ENCODE assay signal across 9 cellular contexts in the genomic region with DNA sequence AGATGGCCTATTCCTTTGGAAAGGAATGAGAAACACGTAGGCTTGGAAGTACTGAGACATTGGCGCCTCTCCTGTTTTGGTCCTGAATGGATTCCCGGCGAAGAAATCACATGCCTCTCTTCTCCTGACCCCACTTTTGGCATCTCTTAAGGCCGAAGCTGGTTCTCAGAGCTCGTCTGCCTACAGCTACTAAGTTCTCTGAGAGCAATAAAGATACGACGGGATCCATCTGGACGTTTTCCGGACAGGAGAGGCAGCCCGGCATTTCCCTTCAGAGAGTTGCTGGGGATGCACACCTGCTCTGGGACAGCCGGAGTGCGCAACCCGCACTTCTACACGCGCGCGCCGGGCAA.
DNase-seq lines count a peak whose midpoint lies in the region; ATAC-seq lines count a peak whose summit lies in the region.
"Had no signal": no experiment of that assay in that cellular context is flagged by ENCODE, and none has a peak within 500 bp of the region (broad histone marks: within the 10 kb centered on the region; RNA-seq: fewer than 3 reads in every experiment).

No MANE protein-coding gene starts in this region.

- no peaks in the 10 kb centered on the region for H3K36me3 ChIP-seq in HUES48 (ENCODE audit: control insufficient read depth, insufficient read depth, low read length)
- no peaks in the 10 kb centered on the region for H3K36me3 ChIP-seq in skeletal muscle tissue (ENCODE audit: control insufficient read depth in 3 of 3, insufficient read depth in 3 of 3, low read length in 3 of 3)

- DNase-seq in astrocyte of the hippocampus (ENCODE audit: low read depth, low spot score), result peak; percentile 8
- no peak for DNase-seq in T1000 (lab: John Stamatoyannopoulos, UW)
- DNase-seq in NCI-H2227 treated with DMSO at 0.1 percent for 48 hours (lab: John Stamatoyannopoulos, UW), result no peak
- DNase-seq: activated CD8-positive, alpha-beta memory T cell treated with anti-CD3 and anti-CD28 coated beads for 24 hours; COR-L47 had no signal

- H3K27ac ChIP-seq in HUES48 (ENCODE audit: low read depth, low read length), result no peak overlapping the region
- no peak overlapping the region for H3K27ac ChIP-seq in skeletal muscle tissue (ENCODE audit: low read depth, low read length)

- H3K9me3 ChIP-seq in HUES48 (ENCODE audit: control insufficient read depth, insufficient read depth, low read length) (no peaks in the 10 kb centered on the region), iPS-18c (ENCODE audit: control insufficient read depth, insufficient read depth, low read length) (no peaks in the 10 kb centered on the region), skeletal muscle tissue (ENCODE audit: control insufficient read depth in 3 of 3, low read length in 3 of 3) (no peaks in the 10 kb centered on the region)

- no peak for ATAC-seq in HG03460 (IDR thresholded peaks at IDR 0.05; ENCODE audit: unreplicated experiment)

- H3K27me3 ChIP-seq in HUES48 (ENCODE audit: control insufficient read depth, insufficient read depth, low read length) (peaks cover 40% of the 10 kb centered on the region), skeletal muscle tissue (ENCODE audit: control insufficient read depth in 3 of 3, insufficient read depth in 3 of 3, low read length in 3 of 3) (peaks cover 15 to 21% (median 17%) of the 10 kb centered on the region in 3 donors)

- peaks cover 11% of the 10 kb centered on the region; the same call in 1 of the 2 replicates for H3K4me1 ChIP-seq in HUES48 (ENCODE audit: control insufficient read depth, insufficient read depth, low read length)
- H3K4me1 ChIP-seq in skeletal muscle tissue (ENCODE audit: control insufficient read depth in 3 of 3, insufficient read depth in 3 of 3, low read length in 3 of 3), result peaks cover 12 to 14% (median 12%) of the 10 kb centered on the region in 3 donors

- H3K4me3 ChIP-seq in HUES48 (ENCODE audit: low read depth, low read length) (peak overlapping the region; percentile 79), iPS-18c (ENCODE audit: insufficient read depth, low read depth, low read length) (peak overlapping the region; percentile 72), skeletal muscle tissue (ENCODE audit: low read length in 3 of 3) (peak overlapping the region in 2 of 3 donors; percentile 10 to 45)

- H3K9ac ChIP-seq in HUES48 (ENCODE audit: low read depth, low read length), result no peak overlapping the region
- H3K9ac ChIP-seq in skeletal muscle tissue (ENCODE audit: low read depth in 1 of 3, low read length in 3 of 3), result no peak overlapping the region

Comparison
In these comparisons a context has a peak if more than half of its experiments do, and no peak if none do; other contexts are left out.
1. H3K4me3 ChIP-seq: peak in every context shown above with its lines; median percentile 79 in HUES48; 72 in iPS-18c; 28 in skeletal muscle tissue.